In the genomic region with DNA sequence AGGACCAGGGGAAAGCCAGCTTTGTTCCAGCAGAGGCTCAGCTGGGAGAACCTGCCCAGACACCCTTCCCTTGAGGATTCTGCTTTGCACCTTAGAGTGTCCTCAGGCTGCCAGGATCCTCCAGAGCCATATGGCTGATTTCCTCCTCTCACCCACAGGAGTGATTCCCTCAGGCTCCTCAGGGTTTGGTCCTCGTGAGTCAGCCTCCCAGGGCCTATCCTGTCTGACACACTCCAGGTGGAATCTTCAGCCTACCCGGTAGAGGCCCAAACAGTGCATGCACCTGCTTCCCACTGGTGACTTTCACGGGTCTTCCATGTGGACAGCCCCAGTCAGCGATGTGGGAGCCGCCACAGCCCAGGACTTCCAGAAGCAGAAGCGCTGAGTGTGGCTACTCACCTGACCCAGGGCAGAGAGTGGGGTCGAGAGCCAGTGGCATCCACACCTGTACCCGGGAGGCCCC, we compare ENCODE assay signal across 21 cellular contexts.
DNase-seq lines count a peak whose midpoint lies in the region; ATAC-seq and TF ChIP-seq lines count a peak whose summit lies in the region.
"Had no signal": no experiment of that assay in that cellular context is flagged by ENCODE, and none has a peak within 500 bp of the region (broad histone marks: within the 10 kb centered on the region; RNA-seq: fewer than 3 reads in every experiment).

No MANE protein-coding gene starts in this region.

- TF ChIP-seq POLR2A in body of pancreas (IDR thresholded peaks at IDR 0.05), result no peak

- ATAC-seq in esophagus mucosa, result peak; percentile 87
- no peak for ATAC-seq in GM18873 (IDR thresholded peaks at IDR 0.05; ENCODE audit: low FRiP score, unreplicated experiment)
- no peak for ATAC-seq in body of pancreas
- ATAC-seq in Right ventricle myocardium inferior, result no peak
- ATAC-seq: natural killer cell treated with Interleukin-12 subunit alpha and Interleukin-12 subunit beta and Interleukin-15 and Interleukin-18, amount 100 ng/mL, for 72 hours had no signal

- H3K27me3 ChIP-seq in mucosa of rectum (ENCODE audit: control insufficient read depth in 2 of 2, insufficient read depth in 2 of 2, low read length in 2 of 2) (no peaks in the 10 kb centered on the region), H7 (ENCODE audit: control insufficient read depth, insufficient read depth, low read length) (no peaks in the 10 kb centered on the region), body of pancreas (peaks cover 0 to 6% of the 10 kb centered on the region in 2 donors)
- H3K27me3 ChIP-seq: SJCRH30 had no signal

- peak overlapping the region; percentile 38 to 69 for H3K9ac ChIP-seq in mucosa of rectum (ENCODE audit: low read depth in 1 of 2, low read length in 2 of 2)

- H3K27ac ChIP-seq in mucosa of rectum (ENCODE audit: low read depth in 2 of 2, low read length in 2 of 2) (peak overlapping the region; percentile 83 to 91), body of pancreas (no peak overlapping the region)
- H3K27ac ChIP-seq: SJCRH30 had no signal

- peak; percentile 56 for DNase-seq in COLO668 (lab: John Stamatoyannopoulos, UW; ENCODE audit: unreplicated experiment)
- peak; percentile 13 for DNase-seq in NCI-H69 (lab: John Stamatoyannopoulos, UW)
- DNase-seq in H7, result no peak
- no peak for DNase-seq in body of pancreas
- no peak for DNase-seq in Right ventricle myocardium inferior (ENCODE audit: missing footprints)
- DNase-seq: ACHN; activated CD4-positive, alpha-beta memory T cell treated with anti-CD3 and anti-CD28 coated beads, Interleukin-2, amount 10 ng/mL, durations not matched to agents 7 days and 5 days; activated naive CD4-positive, alpha-beta T cell treated with Interleukin-2 at 50 U/mL for 16 hours; activated T-cell treated with anti-CD3 and anti-CD28 coated beads, Interleukin-2, amount 50 U/mL, for 24 hours; amygdala; DMS153; effector CD8-positive, alpha-beta T cell; KG1; NCI-H1092; NCI-H2081; SJCRH30; stimulated activated CD4-positive, alpha-beta T cell treated with anti-CD3 and anti-CD28 coated beads, Interleukin-1b, Interleukin-23, amount 100 ng/mL, for 48 hours had no signal

- peaks cover 14 to 43% of the 10 kb centered on the region in 2 donors for H3K4me1 ChIP-seq in mucosa of rectum (ENCODE audit: control insufficient read depth in 2 of 2, insufficient read depth in 2 of 2, low read length in 2 of 2)
- H3K4me1 ChIP-seq in body of pancreas, result peaks cover 16% of the 10 kb centered on the region
- H3K4me1 ChIP-seq: SJCRH30 had no signal

- WGBS in body of pancreas, 2 donors, result 93% methylated on average over 8 of the region's 8 CpGs; no CpG with 5 or more reads in 1 of the 2 donors

- intact Hi-C loops in body of pancreas (cut with DNase I), result no loop called here
- intact Hi-C loops in Right ventricle myocardium inferior (cut with DNase I), result no loop called here

- H3K4me3 ChIP-seq in mucosa of rectum (ENCODE audit: low read length in 2 of 2) (no peak overlapping the region), H7 (ENCODE audit: insufficient read depth, low read depth, low read length) (no peak overlapping the region), body of pancreas (no peak overlapping the region)
- H3K4me3 ChIP-seq: SJCRH30 had no signal

- no peak for TF ChIP-seq CTCF in body of pancreas (IDR thresholded peaks at IDR 0.05)

- no peaks in the 10 kb centered on the region for H3K9me3 ChIP-seq in mucosa of rectum (ENCODE audit: control insufficient read depth in 2 of 2, low read length in 2 of 2)
- no peaks in the 10 kb centered on the region for H3K9me3 ChIP-seq in body of pancreas
- H3K9me3 ChIP-seq: SJCRH30 had no signal

- H3K36me3 ChIP-seq in mucosa of rectum (ENCODE audit: control insufficient read depth in 2 of 2, insufficient read depth in 2 of 2, low read length in 2 of 2), result peaks cover 3 to 5% of the 10 kb centered on the region in 2 donors
- no peaks in the 10 kb centered on the region for H3K36me3 ChIP-seq in H7 (replicated peaks; ENCODE audit: control insufficient read depth, insufficient read depth, low read length)
- H3K36me3 ChIP-seq in body of pancreas (replicated peaks in 1 of 2; ENCODE audit: insufficient read depth in 1 of 2, low read depth in 2 of 2), result no peaks in the 10 kb centered on the region
- H3K36me3 ChIP-seq: SJCRH30 had no signal

Comparison
In these comparisons a context has a peak if more than half of its experiments do, and no peak if none do; other contexts are left out.
1. DNase-seq: peak in COLO668 (single experiment) and NCI-H69 (single experiment); none in H7 (single experiment), body of pancreas (0 of 4) and Right ventricle myocardium inferior (single experiment).
2. H3K27ac ChIP-seq: peak in mucosa of rectum (2 of 2); none in body of pancreas (0 of 4).